Comparison of ENCODE assay signal across 6 cellular contexts in genomic region chr5:136528481-136528880, GRCh38.
"Had no signal": no experiment of that assay in that cellular context is flagged by ENCODE, and none has a peak within 500 bp of the region (broad histone marks: within the 10 kb centered on the region; RNA-seq: fewer than 3 reads in every experiment).

No MANE protein-coding gene starts in this region.

- H3K27ac Mint-ChIP-seq: IgD-negative memory B cell had no signal

- H3K36me3 Mint-ChIP-seq: IgD-negative memory B cell had no signal

- H3K4me1 Mint-ChIP-seq: IgD-negative memory B cell had no signal

- H3K4me3 Mint-ChIP-seq: IgD-negative memory B cell had no signal

- H3K27me3 Mint-ChIP-seq: IgD-negative memory B cell had no signal

- H3K27ac ChIP-seq: HL-60 had no signal

- DNase-seq: IMR-90 had no signal

- FAIRE-seq: HepG2, HTR-8/SVneo, K562 had no signal

- H3K4me3 ChIP-seq: K562 had no signal
